Comparison of ENCODE assay signal across 22 cellular contexts in genomic region chr17:80225230-80225629, GRCh38. TPM values are rescaled to one million over a fixed set of nuclear protein-coding genes. Genes with fewer than 3 reads are reported as not detected.
"Had no signal": no experiment of that assay in that cellular context is flagged by ENCODE, and none has a peak within 500 bp of the region (broad histone marks: within the 10 kb centered on the region; RNA-seq: fewer than 3 reads in every experiment).

No MANE protein-coding gene starts in this region.

- H3K27ac ChIP-seq: coronary artery, foreskin keratinocyte, thoracic aorta, upper lobe of left lung had no signal

- H3K4me3 ChIP-seq: coronary artery, lung, thoracic aorta, upper lobe of left lung had no signal

- H3K27me3 ChIP-seq: foreskin keratinocyte, upper lobe of left lung had no signal

- H3K4me1 ChIP-seq: foreskin keratinocyte had no signal

- H3K27me3 Mint-ChIP-seq: progenitor cell of endocrine pancreas had no signal

- H3K4me3 Mint-ChIP-seq: activated CD4-positive, alpha-beta memory T cell treated with anti-CD3 and anti-CD28 coated beads, Interleukin-2, amount 10 ng/mL, durations not matched to agents 7 days and 5 days; activated naive CD4-positive, alpha-beta T cell treated with anti-CD3 and anti-CD28 coated beads for 36 hours; activated T-cell treated with anti-CD3 and anti-CD28 coated beads, Interleukin-2, amount 50 U/mL, for 72 hours; naive thymus-derived CD4-positive, alpha-beta T cell; neural crest cell; T-helper 1 cell treated with Interleukin-12 subunit alpha and Interleukin-12 subunit beta and Interleukin-4 antibody, amounts not matched to agents 30 μg/mL and 1 μg/mL, for 36 hours had no signal

- H3K27ac Mint-ChIP-seq: activated CD4-positive, alpha-beta memory T cell treated with anti-CD3 and anti-CD28 coated beads, Interleukin-2, amount 10 ng/mL, durations not matched to agents 7 days and 5 days; activated naive CD4-positive, alpha-beta T cell treated with anti-CD3 and anti-CD28 coated beads for 36 hours; activated T-cell treated with anti-CD3 and anti-CD28 coated beads, Interleukin-2, amount 50 U/mL, for 72 hours; naive thymus-derived CD4-positive, alpha-beta T cell; progenitor cell of endocrine pancreas; T-helper 1 cell treated with Interleukin-12 subunit alpha and Interleukin-12 subunit beta and Interleukin-4 antibody, amounts not matched to agents 30 μg/mL and 1 μg/mL, for 36 hours had no signal

- H3K9me3 Mint-ChIP-seq: activated CD4-positive, alpha-beta memory T cell treated with anti-CD3 and anti-CD28 coated beads, Interleukin-2, amount 10 ng/mL, durations not matched to agents 7 days and 5 days; activated naive CD4-positive, alpha-beta T cell treated with anti-CD3 and anti-CD28 coated beads for 36 hours; activated T-cell treated with anti-CD3 and anti-CD28 coated beads, Interleukin-2, amount 50 U/mL, for 72 hours; neural crest cell; T-helper 1 cell treated with Interleukin-12 subunit alpha and Interleukin-12 subunit beta and Interleukin-4 antibody, amounts not matched to agents 30 μg/mL and 1 μg/mL, for 36 hours had no signal

- DNase-seq: activated CD4-positive, alpha-beta memory T cell treated with anti-CD3 and anti-CD28 coated beads, Interleukin-2, amount 10 ng/mL, durations not matched to agents 7 days and 5 days; activated CD4-positive, alpha-beta T cell treated with anti-CD3 and anti-CD28 coated beads for 4 hours; activated CD4-positive, CD25-positive, alpha-beta regulatory T cell; activated effector memory CD4-positive, alpha-beta T cell treated with Interleukin-2 at 50 U/mL for 16 hours; activated naive CD4-positive, alpha-beta T cell treated with anti-CD3 and anti-CD28 coated beads for 36 hours; activated T-cell treated with anti-CD3 and anti-CD28 coated beads, Interleukin-2, amount 50 U/mL, for 72 hours; amygdala; cerebellar nuclear complex; erythroblast; foreskin keratinocyte; islet precursor cell; naive thymus-derived CD4-positive, alpha-beta T cell; stimulated activated CD4-positive, alpha-beta T cell treated with anti-CD3 and anti-CD28 coated beads, Interleukin-4, amount 100 ng/mL, for 24 hours; stimulated activated naive CD4-positive, alpha-beta T cell treated with Interleukin-2 at 50 U/mL for 16 hours; T1000; upper lobe of left lung had no signal

- H3K9me3 ChIP-seq: thoracic aorta, upper lobe of left lung had no signal

- ATAC-seq: activated T-cell treated with anti-CD3 and anti-CD28 coated beads, Interleukin-2, amount 50 U/mL, for 72 hours; foreskin keratinocyte; naive thymus-derived CD4-positive, alpha-beta T cell had no signal

RNA-seq across cellular contexts. Expression of gene CARD14, which starts 55.4 kb away (rescaled TPM):
- total RNA-seq: activated CD4-positive, alpha-beta memory T cell treated with anti-CD3 and anti-CD28 coated beads, Interleukin-2, amount 10 ng/mL, durations not matched to agents 7 days and 5 days; activated naive CD4-positive, alpha-beta T cell treated with anti-CD3 and anti-CD28 coated beads for 36 hours; progenitor cell of endocrine pancreas; thoracic aorta had no signal
- polyA plus RNA-seq: naive thymus-derived CD4-positive, alpha-beta T cell had no signal
